8 cellular contexts compared by ENCODE assay signal in the genomic region with DNA sequence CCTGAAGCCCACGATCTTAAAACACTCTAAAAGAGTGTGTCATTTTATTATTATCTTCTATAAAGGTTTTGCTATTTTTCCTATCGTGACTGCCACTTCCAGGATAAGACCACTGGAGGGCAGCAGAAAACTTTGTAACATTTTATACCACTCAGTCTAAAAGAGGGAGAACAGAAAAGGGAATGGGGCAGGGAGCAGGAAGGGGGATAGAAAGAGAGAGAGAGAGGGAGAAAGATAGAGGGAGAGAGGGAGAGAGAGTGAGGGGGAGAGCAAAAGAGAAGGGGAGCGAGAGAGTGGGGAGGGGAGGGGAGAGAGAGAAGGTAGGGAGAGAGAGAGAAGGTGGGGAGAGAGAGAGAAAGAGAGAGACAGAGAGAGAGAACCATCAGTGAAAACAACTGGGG. TPM values are rescaled to one million over a fixed set of nuclear protein-coding genes. Genes with fewer than 3 reads are reported as not detected.
DNase-seq lines count a peak whose midpoint lies in the region; ATAC-seq and TF ChIP-seq lines count a peak whose summit lies in the region.

No MANE protein-coding gene starts in this region.

- no peaks in the 10 kb centered on the region for H3K79me2 ChIP-seq in fibroblast of lung (ENCODE audit: control insufficient read depth, insufficient read depth, low read length)

- no peaks in the 10 kb centered on the region for H3K36me3 Mint-ChIP-seq in activated CD8-positive, alpha-beta T cell treated with anti-CD3 and anti-CD28 coated beads, Interleukin-2, amount 10 ng/mL, durations not matched to agents 7 days and 5 days (ENCODE audit: low read depth)
- no peaks in the 10 kb centered on the region for H3K36me3 Mint-ChIP-seq in natural killer cell treated with Interleukin-12 subunit alpha and Interleukin-12 subunit beta and Interleukin-15 and Interleukin-18, amount 100 ng/mL, for 72 hours

- no peak overlapping the region for H3K27ac ChIP-seq in fibroblast of lung (ENCODE audit: insufficient read depth, low read length)

- H3K27ac Mint-ChIP-seq in activated CD8-positive, alpha-beta T cell treated with anti-CD3 and anti-CD28 coated beads, Interleukin-2, amount 10 ng/mL, durations not matched to agents 7 days and 5 days = peak overlapping the region; percentile 0
- H3K27ac Mint-ChIP-seq in natural killer cell treated with Interleukin-12 subunit alpha and Interleukin-12 subunit beta and Interleukin-15 and Interleukin-18, amount 100 ng/mL, for 72 hours = peak overlapping the region in 1 of 2 donors; percentile 18

- ATAC-seq in GM21390 (IDR thresholded peaks at IDR 0.05; ENCODE audit: unreplicated experiment) (peak; percentile 67), HG02588 (IDR thresholded peaks at IDR 0.05; ENCODE audit: unreplicated experiment) (no peak), HG02571 (IDR thresholded peaks at IDR 0.05; ENCODE audit: unreplicated experiment) (no peak)
- ATAC-seq in activated CD8-positive, alpha-beta T cell treated with anti-CD3 and anti-CD28 coated beads, Interleukin-2, amount 10 ng/mL, durations not matched to agents 7 days and 5 days = peak; percentile 53
- peak; percentile 41 to 66 for ATAC-seq in natural killer cell treated with Interleukin-12 subunit alpha and Interleukin-12 subunit beta and Interleukin-15 and Interleukin-18, amount 100 ng/mL, for 72 hours

- CTCF ChIA-PET in activated CD8-positive, alpha-beta T cell treated with anti-CD3 and anti-CD28 coated beads, Interleukin-2, amount 10 ng/mL, durations not matched to agents 7 days and 5 days (lab: Charles Lee) = interaction anchor here (0.6 to 6.7 kb wide), 18 partner anchors 8 to 376 kb away, joined by 3 to 89 read pairs (median 3); partner anchors contain the start of gene RERG

- peaks cover 2% of the 10 kb centered on the region for H3K4me1 ChIP-seq in fibroblast of lung (ENCODE audit: control insufficient read depth, extremely low read depth, insufficient read depth, low read length)

- no peaks in the 10 kb centered on the region for H3K36me3 ChIP-seq in fibroblast of lung (ENCODE audit: control insufficient read depth, insufficient read depth, low read length)

- H3K9me3 Mint-ChIP-seq in activated CD8-positive, alpha-beta T cell treated with anti-CD3 and anti-CD28 coated beads, Interleukin-2, amount 10 ng/mL, durations not matched to agents 7 days and 5 days (ENCODE audit: insufficient read depth) = no peaks in the 10 kb centered on the region
- no peaks in the 10 kb centered on the region for H3K9me3 Mint-ChIP-seq in natural killer cell treated with Interleukin-12 subunit alpha and Interleukin-12 subunit beta and Interleukin-15 and Interleukin-18, amount 100 ng/mL, for 72 hours

- POLR2A ChIA-PET in activated CD8-positive, alpha-beta T cell treated with anti-CD3 and anti-CD28 coated beads, Interleukin-2, amount 10 ng/mL, durations not matched to agents 7 days and 5 days (lab: Charles Lee) = interaction anchor here (0.6 kb wide), 1 partner anchor 157 kb away, joined by 3 read pairs; no protein-coding TSS in a partner anchor

- H4K20me1 ChIP-seq in fibroblast of lung (ENCODE audit: control insufficient read depth, extremely low read depth, insufficient read depth, low read length) = no peaks in the 10 kb centered on the region

- H3K9me3 ChIP-seq in fibroblast of lung (ENCODE audit: control insufficient read depth, insufficient read depth, low read depth, low read length) = no peaks in the 10 kb centered on the region

- no peaks in the 10 kb centered on the region for H3K27me3 ChIP-seq in fibroblast of lung (ENCODE audit: control insufficient read depth, insufficient read depth, low read length)

- H3K4me3 Mint-ChIP-seq in activated CD8-positive, alpha-beta T cell treated with anti-CD3 and anti-CD28 coated beads, Interleukin-2, amount 10 ng/mL, durations not matched to agents 7 days and 5 days = no peak overlapping the region
- H3K4me3 Mint-ChIP-seq in natural killer cell treated with Interleukin-12 subunit alpha and Interleukin-12 subunit beta and Interleukin-15 and Interleukin-18, amount 100 ng/mL, for 72 hours = no peak overlapping the region

- DNase-seq in COR-L47 (lab: John Stamatoyannopoulos, UW) = peak; percentile 21
- peak; percentile 61 for DNase-seq in NCI-H345 (lab: John Stamatoyannopoulos, UW)
- peak; percentile 61 for DNase-seq in activated CD8-positive, alpha-beta T cell treated with anti-CD3 and anti-CD28 coated beads, Interleukin-2, amount 10 ng/mL, durations not matched to agents 7 days and 5 days
- peak; percentile 52 to 73 for DNase-seq in fibroblast of lung (ENCODE audit: low read depth in 2 of 2)
- no peak for DNase-seq in natural killer cell treated with Interleukin-12 subunit alpha and Interleukin-12 subunit beta and Interleukin-15 and Interleukin-18, amount 100 ng/mL, for 72 hours (ENCODE audit: low spot score)

- peak; percentile 71 to 75 for TF ChIP-seq CTCF in fibroblast of lung (conservative IDR thresholded peaks at IDR 0.05 in 1 of 2, IDR thresholded peaks at IDR 0.05 in 1 of 2; ENCODE audit: low read depth in 1 of 2, low read length in 2 of 2)

- peak overlapping the region; percentile 27 for H2AFZ ChIP-seq in fibroblast of lung (ENCODE audit: low read length)

- no peaks in the 10 kb centered on the region for H3K27me3 Mint-ChIP-seq in activated CD8-positive, alpha-beta T cell treated with anti-CD3 and anti-CD28 coated beads, Interleukin-2, amount 10 ng/mL, durations not matched to agents 7 days and 5 days (ENCODE audit: low read depth)
- peaks cover 0 to 9% of the 10 kb centered on the region in 2 donors for H3K27me3 Mint-ChIP-seq in natural killer cell treated with Interleukin-12 subunit alpha and Interleukin-12 subunit beta and Interleukin-15 and Interleukin-18, amount 100 ng/mL, for 72 hours

- no peak overlapping the region for H3K4me2 ChIP-seq in fibroblast of lung (ENCODE audit: extremely low read depth, insufficient read depth, low read length)

- peaks cover 4% of the 10 kb centered on the region for H3K4me1 Mint-ChIP-seq in activated CD8-positive, alpha-beta T cell treated with anti-CD3 and anti-CD28 coated beads, Interleukin-2, amount 10 ng/mL, durations not matched to agents 7 days and 5 days (ENCODE audit: low read depth)
- H3K4me1 Mint-ChIP-seq in natural killer cell treated with Interleukin-12 subunit alpha and Interleukin-12 subunit beta and Interleukin-15 and Interleukin-18, amount 100 ng/mL, for 72 hours (ENCODE audit: low read depth in 2 of 2) = peaks cover 3 to 5% of the 10 kb centered on the region in 2 donors

- no peak overlapping the region for H3K4me3 ChIP-seq in fibroblast of lung (replicated peaks in 1 of 4; ENCODE audit: control extremely low read depth in 1 of 4, insufficient read depth in 1 of 4, low read depth in 3 of 4, low read length in 4 of 4)

- no peak overlapping the region for H3K9ac ChIP-seq in fibroblast of lung (ENCODE audit: insufficient read depth, low read length)

RNA-seq across cellular contexts. Expression of gene ART4, which starts 2.0 kb away (rescaled TPM):
- total RNA-seq in activated CD8-positive, alpha-beta T cell treated with anti-CD3 and anti-CD28 coated beads, Interleukin-2, amount 10 ng/mL, durations not matched to agents 7 days and 5 days = not detected
- total RNA-seq in fibroblast of lung = not detected in 2 replicates
- not detected in 2 replicates for polyA plus RNA-seq in fibroblast of lung
- polyA plus RNA-seq in fibroblast of lung (2012) = not detected in 2 replicates
- polyA minus RNA-seq in fibroblast of lung (ENCODE audit: low replicate concordance) = not detected in 2 replicates
- total RNA-seq in natural killer cell treated with Interleukin-12 subunit alpha and Interleukin-12 subunit beta and Interleukin-15 and Interleukin-18, amount 100 ng/mL, for 72 hours = not detected

RNA-seq across cellular contexts. Expression of gene SMCO3, which starts 31.4 kb away (rescaled TPM):
- not detected for total RNA-seq in activated CD8-positive, alpha-beta T cell treated with anti-CD3 and anti-CD28 coated beads, Interleukin-2, amount 10 ng/mL, durations not matched to agents 7 days and 5 days
- 0.17 TPM in 1 of 2 replicates, not detected in the other for total RNA-seq in fibroblast of lung
- 0.16 TPM in 1 of 2 replicates, not detected in the other for polyA plus RNA-seq in fibroblast of lung
- 0.05 and 0.08 TPM in 2 replicates for polyA plus RNA-seq in fibroblast of lung (2012)
- not detected in 2 replicates for polyA minus RNA-seq in fibroblast of lung (ENCODE audit: low replicate concordance)
- total RNA-seq in natural killer cell treated with Interleukin-12 subunit alpha and Interleukin-12 subunit beta and Interleukin-15 and Interleukin-18, amount 100 ng/mL, for 72 hours = not detected

RNA-seq across cellular contexts. Expression of gene MGP, which starts 40.3 kb away (rescaled TPM):
- total RNA-seq in activated CD8-positive, alpha-beta T cell treated with anti-CD3 and anti-CD28 coated beads, Interleukin-2, amount 10 ng/mL, durations not matched to agents 7 days and 5 days = under 1 TPM; 0.21 to 0.34 TPM
- total RNA-seq in fibroblast of lung = 2.0 and 38.0 TPM in 2 replicates
- polyA plus RNA-seq in fibroblast of lung = 9.5 and 15.9 TPM in 2 replicates
- polyA plus RNA-seq in fibroblast of lung (2012) = 10.6 and 21.1 TPM in 2 replicates
- 0.41 and 2.9 TPM in 2 replicates for polyA minus RNA-seq in fibroblast of lung (ENCODE audit: low replicate concordance)
- not detected for total RNA-seq in natural killer cell treated with Interleukin-12 subunit alpha and Interleukin-12 subunit beta and Interleukin-15 and Interleukin-18, amount 100 ng/mL, for 72 hours

RNA-seq across cellular contexts. Expression of gene C12orf60, which starts 41.9 kb away (rescaled TPM):
- total RNA-seq in activated CD8-positive, alpha-beta T cell treated with anti-CD3 and anti-CD28 coated beads, Interleukin-2, amount 10 ng/mL, durations not matched to agents 7 days and 5 days = 1 to 10 TPM; 1.4 to 1.5 TPM
- total RNA-seq in fibroblast of lung = 1.0 and 1.5 TPM in 2 replicates
- 1.1 TPM in 2 replicates for polyA plus RNA-seq in fibroblast of lung
- polyA plus RNA-seq in fibroblast of lung (2012) = 0.68 TPM in 2 replicates
- polyA minus RNA-seq in fibroblast of lung (ENCODE audit: low replicate concordance) = not detected in 2 replicates
- total RNA-seq in natural killer cell treated with Interleukin-12 subunit alpha and Interleukin-12 subunit beta and Interleukin-15 and Interleukin-18, amount 100 ng/mL, for 72 hours = 1 to 10 TPM; 1.4 to 2.3 TPM

RNA-seq across cellular contexts. Expression of gene WBP11, which starts 42.1 kb away (rescaled TPM):
- 10 to 100 TPM; 98.2 to 98.6 TPM for total RNA-seq in activated CD8-positive, alpha-beta T cell treated with anti-CD3 and anti-CD28 coated beads, Interleukin-2, amount 10 ng/mL, durations not matched to agents 7 days and 5 days
- 8.0 and 10.6 TPM in 2 replicates for total RNA-seq in fibroblast of lung
- 17.5 and 27.4 TPM in 2 replicates for polyA plus RNA-seq in fibroblast of lung
- polyA plus RNA-seq in fibroblast of lung (2012) = 31.4 and 34.6 TPM in 2 replicates
- 11.8 and 19.6 TPM in 2 replicates for polyA minus RNA-seq in fibroblast of lung (ENCODE audit: low replicate concordance)
- 10 to 100 TPM; 74.0 to 96.2 TPM for total RNA-seq in natural killer cell treated with Interleukin-12 subunit alpha and Interleukin-12 subunit beta and Interleukin-15 and Interleukin-18, amount 100 ng/mL, for 72 hours

Comparison
In these comparisons a context has a peak if more than half of its experiments do, and no peak if none do; other contexts are left out.
1. ATAC-seq: peak in GM21390 (single experiment), activated CD8-positive, alpha-beta T cell treated with anti-CD3 and anti-CD28 coated beads, Interleukin-2, amount 10 ng/mL, durations not matched to agents 7 days and 5 days (single experiment) and natural killer cell treated with Interleukin-12 subunit alpha and Interleukin-12 subunit beta and Interleukin-15 and Interleukin-18, amount 100 ng/mL, for 72 hours (2 of 2); none in HG02588 (single experiment) and HG02571 (single experiment).